Comparison of ENCODE assay signal across 1 cellular context in the genomic region with DNA sequence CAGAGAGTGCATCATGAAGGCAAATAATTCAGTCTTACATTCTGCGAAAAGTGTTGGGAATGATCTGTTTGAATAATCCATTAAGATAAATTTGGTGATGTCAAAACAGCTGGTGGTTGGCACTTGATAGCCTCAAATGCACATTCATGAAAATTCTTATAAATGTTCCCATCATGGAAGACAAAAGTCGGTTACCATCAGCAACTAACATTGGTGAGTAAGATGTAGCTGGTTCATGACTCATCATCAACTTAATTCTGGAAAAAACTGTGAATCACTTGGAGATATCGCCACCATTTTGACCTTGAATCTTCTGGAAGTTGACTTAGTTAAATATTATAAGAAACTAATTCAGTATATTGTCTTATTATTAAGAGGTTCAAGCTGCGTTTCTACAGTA.
A peak's percentile ranks its signal among the peaks of the same experiment; 100 is the strongest.
TF ChIP-seq lines count a peak whose summit lies in the region.

No MANE protein-coding gene starts in this region.

TF ChIP-seq in K562, 482 proteins besides CTCF, POLR2A, EP300 and RAD21:
- TF ChIP-seq ESRRA (IDR thresholded peaks at IDR 0.05; ENCODE audit: borderline replicate concordance, low read depth), result 0 out of 2 replicates have a peak, but pooled peaks have one; percentile 19
- TF ChIP-seq, protein P1, sequence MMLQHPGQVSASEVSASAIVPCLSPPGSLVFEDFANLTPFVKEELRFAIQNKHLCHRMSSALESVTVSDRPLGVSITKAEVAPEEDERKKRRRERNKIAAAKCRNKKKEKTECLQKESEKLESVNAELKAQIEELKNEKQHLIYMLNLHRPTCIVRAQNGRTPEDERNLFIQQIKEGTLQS (IDR thresholded peaks at IDR 0.05), result peak; percentile 83
- TF ChIP-seq, protein P1 (CRISPR knock-in tag; conservative IDR thresholded peaks at IDR 0.05), result no peak
- TF ChIP-seq RFX1 (IDR thresholded peaks at IDR 0.05), result peak; percentile 64
- peak; percentile 15; the same call in 1 of the 2 replicates for TF ChIP-seq NFE2 (IDR thresholded peaks at IDR 0.05; ENCODE audit: low read depth)
- peak; percentile 91 for TF ChIP-seq FOSL1 (tag; conservative IDR thresholded peaks at IDR 0.05)
- TF ChIP-seq, protein P2, sequence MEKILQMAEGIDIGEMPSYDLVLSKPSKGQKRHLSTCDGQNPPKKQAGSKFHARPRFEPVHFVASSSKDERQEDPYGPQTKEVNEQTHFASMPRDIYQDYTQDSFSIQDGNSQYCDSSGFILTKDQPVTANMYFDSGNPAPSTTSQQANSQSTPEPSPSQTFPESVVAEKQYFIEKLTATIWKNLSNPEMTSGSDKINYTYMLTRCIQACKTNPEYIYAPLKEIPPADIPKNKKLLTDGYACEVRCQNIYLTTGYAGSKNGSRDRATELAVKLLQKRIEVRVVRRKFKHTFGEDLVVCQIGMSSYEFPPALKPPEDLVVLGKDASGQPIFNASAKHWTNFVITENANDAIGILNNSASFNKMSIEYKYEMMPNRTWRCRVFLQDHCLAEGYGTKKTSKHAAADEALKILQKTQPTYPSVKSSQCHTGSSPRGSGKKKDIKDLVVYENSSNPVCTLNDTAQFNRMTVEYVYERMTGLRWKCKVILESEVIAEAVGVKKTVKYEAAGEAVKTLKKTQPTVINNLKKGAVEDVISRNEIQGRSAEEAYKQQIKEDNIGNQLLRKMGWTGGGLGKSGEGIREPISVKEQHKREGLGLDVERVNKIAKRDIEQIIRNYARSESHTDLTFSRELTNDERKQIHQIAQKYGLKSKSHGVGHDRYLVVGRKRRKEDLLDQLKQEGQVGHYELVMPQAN (IDR thresholded peaks at IDR 0.05; ENCODE audit: borderline replicate concordance), result no peak
- 0 out of 2 replicates have a peak, but pooled peaks have one; percentile 13 for TF ChIP-seq ARID1B (IDR thresholded peaks at IDR 0.05)
- TF ChIP-seq, protein P3, sequence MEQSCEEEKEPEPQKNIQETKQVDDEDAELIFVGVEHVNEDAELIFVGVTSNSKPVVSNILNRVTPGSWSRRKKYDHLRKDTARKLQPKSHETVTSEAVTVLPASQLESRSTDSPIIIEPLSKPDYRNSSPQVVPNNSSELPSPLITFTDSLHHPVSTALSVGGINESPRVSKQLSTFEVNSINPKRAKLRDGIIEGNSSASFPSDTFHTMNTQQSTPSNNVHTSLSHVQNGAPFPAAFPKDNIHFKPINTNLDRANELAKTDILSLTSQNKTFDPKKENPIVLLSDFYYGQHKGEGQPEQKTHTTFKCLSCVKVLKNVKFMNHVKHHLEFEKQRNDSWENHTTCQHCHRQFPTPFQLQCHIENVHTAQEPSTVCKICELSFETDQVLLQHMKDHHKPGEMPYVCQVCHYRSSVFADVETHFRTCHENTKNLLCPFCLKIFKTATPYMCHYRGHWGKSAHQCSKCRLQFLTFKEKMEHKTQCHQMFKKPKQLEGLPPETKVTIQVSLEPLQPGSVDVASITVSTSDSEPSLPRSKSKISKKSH (CRISPR knock-in tag; IDR thresholded peaks at IDR 0.05), result no peak
- TF ChIP-seq, protein P4, sequence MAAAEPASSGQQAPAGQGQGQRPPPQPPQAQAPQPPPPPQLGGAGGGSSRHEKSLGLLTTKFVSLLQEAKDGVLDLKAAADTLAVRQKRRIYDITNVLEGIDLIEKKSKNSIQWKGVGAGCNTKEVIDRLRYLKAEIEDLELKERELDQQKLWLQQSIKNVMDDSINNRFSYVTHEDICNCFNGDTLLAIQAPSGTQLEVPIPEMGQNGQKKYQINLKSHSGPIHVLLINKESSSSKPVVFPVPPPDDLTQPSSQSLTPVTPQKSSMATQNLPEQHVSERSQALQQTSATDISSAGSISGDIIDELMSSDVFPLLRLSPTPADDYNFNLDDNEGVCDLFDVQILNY (CRISPR knock-in tag; IDR thresholded peaks at IDR 0.05), result no peak
- TF ChIP-seq JUND (IDR thresholded peaks at IDR 0.05; ENCODE audit: borderline replicate concordance, low read depth, low read length), result peak; percentile 76
- 0 out of 3 replicates have a peak, but pooled peaks have one; percentile 56 for TF ChIP-seq JUND (tag; IDR thresholded peaks at IDR 0.05; ENCODE audit: borderline replicate concordance, low read depth, low read length)
